In genomic region chr7:149733131-149733531, GRCh38 we compare ENCODE assay signal across 14 cellular contexts. TPM values are rescaled to one million over a fixed set of nuclear protein-coding genes. Genes with fewer than 3 reads are reported as not detected.
DNase-seq lines count a peak whose midpoint lies in the region; ATAC-seq lines count a peak whose summit lies in the region.
"Had no signal": no experiment of that assay in that cellular context is flagged by ENCODE, and none has a peak within 500 bp of the region (broad histone marks: within the 10 kb centered on the region; RNA-seq: fewer than 3 reads in every experiment).

No MANE protein-coding gene starts in this region.

- H4K91ac ChIP-seq in neuronal stem cell (ENCODE audit: low read depth, low read length, poor library complexity), result no peak overlapping the region

- peaks cover 32 to 63% of the 10 kb centered on the region in 2 donors for H3K36me3 ChIP-seq in neuronal stem cell (replicated peaks in 1 of 2; ENCODE audit: control insufficient read depth in 2 of 2, insufficient read depth in 2 of 2, low read length in 2 of 2)

- H3K27ac ChIP-seq in neuronal stem cell (replicated peaks; ENCODE audit: low read length), result no peak overlapping the region
- H3K27ac ChIP-seq: 22Rv1 had no signal

- H3K4me2 ChIP-seq in neuronal stem cell (ENCODE audit: insufficient read depth, low read length, poor library complexity, severe bottlenecking), result no peak overlapping the region

- peak overlapping the region; percentile 77 for H3K9ac ChIP-seq in neuronal stem cell (ENCODE audit: low read depth, low read length, poor library complexity)

- no peak overlapping the region for H2BK15ac ChIP-seq in neuronal stem cell (ENCODE audit: low read length)

- H2BK5ac ChIP-seq in neuronal stem cell (ENCODE audit: low read length), result peak overlapping the region; percentile 39

- H3K9me3 ChIP-seq in neuronal stem cell (replicated peaks in 1 of 2; ENCODE audit: control insufficient read depth in 2 of 2, insufficient read depth in 1 of 2, low read depth in 1 of 2, low read length in 2 of 2), result no peaks in the 10 kb centered on the region
- H3K9me3 ChIP-seq: Caco-2 had no signal

- peak overlapping the region in 1 of 2 donors; percentile 12 for H3K4me3 ChIP-seq in neuronal stem cell (ENCODE audit: low read length in 2 of 2)

- WGBS in neuronal stem cell (ENCODE audit: extremely low coverage in 2 of 2, insufficient read length in 2 of 2, insufficient replicate concordance in 1 of 2), 2 donors, result no CpG with 5 or more reads among the region's 14 CpGs

- no peak overlapping the region for H2AK5ac ChIP-seq in neuronal stem cell (ENCODE audit: low read depth, low read length)

- no peak overlapping the region for H2AFZ ChIP-seq in neuronal stem cell (ENCODE audit: low read length)

- no peak overlapping the region for H4K8ac ChIP-seq in neuronal stem cell (ENCODE audit: low read depth, low read length)

- no peaks in the 10 kb centered on the region for H3K4me1 ChIP-seq in neuronal stem cell (ENCODE audit: control insufficient read depth in 2 of 2, insufficient read depth in 1 of 2, low read depth in 1 of 2, low read length in 2 of 2)

- peaks cover 4% of the 10 kb centered on the region for H3K79me1 ChIP-seq in neuronal stem cell (ENCODE audit: low read depth, low read length)

- H2BK12ac ChIP-seq in neuronal stem cell (ENCODE audit: low read length), result no peak overlapping the region

- H3K14ac ChIP-seq in neuronal stem cell (ENCODE audit: low read length), result peak overlapping the region; percentile 3

- H3K4ac ChIP-seq in neuronal stem cell (ENCODE audit: low read length), result no peak overlapping the region

- peak; percentile 60 for DNase-seq in activated effector memory CD4-positive, alpha-beta T cell treated with anti-CD3 and anti-CD28 coated beads, Interleukin-2, amount 50 U/mL, for 16 hours
- no peak for DNase-seq in activated effector memory CD4-positive, alpha-beta T cell treated with Interleukin-2 at 50 U/mL for 16 hours
- DNase-seq in islet precursor cell, result peak; percentile 45
- no peak for DNase-seq in neuronal stem cell (ENCODE audit: low spot score)
- no peak for DNase-seq in DMS 273 (lab: John Stamatoyannopoulos, UW; ENCODE audit: unreplicated experiment)
- DNase-seq: Caco-2; CD8-positive, alpha-beta T cell; DMS53; GF-D8 had no signal

- no peaks in the 10 kb centered on the region for H3K27me3 ChIP-seq in neuronal stem cell (ENCODE audit: control insufficient read depth in 3 of 3, insufficient read depth in 3 of 3, low read depth in 1 of 3, low read length in 3 of 3)

- H3K23ac ChIP-seq in neuronal stem cell (ENCODE audit: low read depth, low read length, poor library complexity), result no peak overlapping the region

- no peak overlapping the region for H3K18ac ChIP-seq in neuronal stem cell (ENCODE audit: low read length)

- ATAC-seq in GM19467 (IDR thresholded peaks at IDR 0.05; ENCODE audit: unreplicated experiment), result no peak
- no peak for ATAC-seq in HG02678 (IDR thresholded peaks at IDR 0.05; ENCODE audit: unreplicated experiment)
- ATAC-seq: CD8-positive, alpha-beta T cell; HCT116; HepG2 had no signal

- no peak overlapping the region for H2BK120ac ChIP-seq in neuronal stem cell (ENCODE audit: low read depth, low read length)

RNA-seq across cellular contexts. Expression of gene ZNF467, which starts 40.3 kb away (rescaled TPM):
- polyA plus RNA-seq in neuronal stem cell (2013, experiment 1 of 2), result 6.2 TPM
- 6.1 TPM for polyA plus RNA-seq in neuronal stem cell (2013, experiment 2 of 2)

Comparison
In these comparisons a context has a peak if more than half of its experiments do, and no peak if none do; other contexts are left out.
1. DNase-seq: peak in activated effector memory CD4-positive, alpha-beta T cell treated with anti-CD3 and anti-CD28 coated beads, Interleukin-2, amount 50 U/mL, for 16 hours (single experiment) and islet precursor cell (single experiment); none in activated effector memory CD4-positive, alpha-beta T cell treated with Interleukin-2 at 50 U/mL for 16 hours (single experiment), neuronal stem cell (single experiment) and DMS 273 (single experiment).